In genomic region chr9:131276107-131276888, GRCh38 we compare ENCODE assay signal across 8 cellular contexts. TPM values are rescaled to one million over a fixed set of nuclear protein-coding genes. Genes with fewer than 3 reads are reported as not detected.
A peak's percentile ranks its signal among the peaks of the same experiment; 100 is the strongest.
DNase-seq lines count a peak whose midpoint lies in the region; ATAC-seq and TF ChIP-seq lines count a peak whose summit lies in the region.

Gene FAM78A, minus strand, starts transcription at chr9:131276510. Its CDS starts 331 bp downstream, at chr9:131276179.

- H3K9me3 Mint-ChIP-seq in GM23338, result no peaks in the 10 kb centered on the region

- peak within 1 kb of the TSS; percentile 63 for H3K4me3 Mint-ChIP-seq in GM23338

- H3K4me3 ChIP-seq in GM23338 (peak within 1 kb of the TSS; percentile 73), breast epithelium (peak within 1 kb of the TSS; percentile 71 to 90 (median 73)), stomach smooth muscle (ENCODE audit: low read length in 2 of 2) (peak within 1 kb of the TSS; percentile 12 to 64)

- peaks cover 32% of the 10 kb centered on the region for H3K4me1 Mint-ChIP-seq in GM23338

- intact Hi-C loops in breast epithelium (cut with DNase I; ENCODE audit: low total_unique reads), result no loop called here

- H3K9me3 ChIP-seq in breast epithelium (no peaks in the 10 kb centered on the region), stomach smooth muscle (ENCODE audit: control insufficient read depth in 2 of 2, low read length in 2 of 2) (no peaks in the 10 kb centered on the region)

- peak within 1 kb of the TSS; percentile 85 for H3K4me2 ChIP-seq in GM23338

- H3K9me2 ChIP-seq in GM23338 (ENCODE audit: insufficient read depth), result no peaks in the 10 kb centered on the region

- no peak for TF ChIP-seq POLR2A in breast epithelium (IDR thresholded peaks at IDR 0.05)

- no peaks in the 10 kb centered on the region for H4K20me1 ChIP-seq in GM23338 (replicated peaks; ENCODE audit: insufficient read depth)

- H3K27me3 ChIP-seq in GM23338 (ENCODE audit: insufficient read depth) (peaks cover 22% of the 10 kb centered on the region), breast epithelium (peaks cover 0 to 4% of the 10 kb centered on the region in 2 donors), stomach smooth muscle (ENCODE audit: control insufficient read depth in 1 of 2, insufficient read depth in 2 of 2, low read length in 2 of 2) (peaks cover 29 to 31% of the 10 kb centered on the region in 2 donors), foreskin keratinocyte (peaks cover 52% of the 10 kb centered on the region)

- peaks cover 18% of the 10 kb centered on the region; the same call in 1 of the 2 replicates for H3F3A ChIP-seq in GM23338 (replicated peaks; ENCODE audit: low read depth)

- TF ChIP-seq CTCF in GM23338 (conservative IDR thresholded peaks at IDR 0.05; ENCODE audit: low read depth in 2 of 2), result no peak
- TF ChIP-seq CTCF in breast epithelium (IDR thresholded peaks at IDR 0.05), result no peak
- TF ChIP-seq CTCF in foreskin keratinocyte (conservative IDR thresholded peaks at IDR 0.05), result no peak

- DNase-seq in GM23338 (ENCODE audit: low spot score) (peak; percentile 69), RPMI8226 (peak; percentile 79), breast epithelium (ENCODE audit: low spot score in 2 of 2) (no peak), left kidney (ENCODE audit: low read depth, low spot score) (peak; percentile 62), NCI-H2171 (lab: John Stamatoyannopoulos, UW) (no peak), foreskin keratinocyte (no peak)

- ATAC-seq in GM23338, result peak; percentile 4; the same call in 2 of the 3 replicates
- no peak for ATAC-seq in HG03095 (IDR thresholded peaks at IDR 0.05; ENCODE audit: unreplicated experiment)
- no peak for ATAC-seq in foreskin keratinocyte

- no peak within 1 kb of the TSS for H3K27ac Mint-ChIP-seq in GM23338

- H3K36me3 ChIP-seq in GM23338 (ENCODE audit: insufficient read depth) (no peaks in the 10 kb centered on the region), breast epithelium (no peaks in the 10 kb centered on the region), stomach smooth muscle (ENCODE audit: control insufficient read depth in 2 of 2, insufficient read depth in 2 of 2, low read length in 2 of 2) (no peaks in the 10 kb centered on the region)

- H2AFZ ChIP-seq in GM23338, result peak within 1 kb of the TSS; percentile 63; the same call in 1 of the 2 replicates

- H3K9ac ChIP-seq in stomach smooth muscle (ENCODE audit: low read length in 2 of 2), result no peak within 1 kb of the TSS

- no peak within 1 kb of the TSS for H3K27ac ChIP-seq in GM23338 (ENCODE audit: low read depth)
- H3K27ac ChIP-seq in breast epithelium, result peak within 1 kb of the TSS; percentile 48 to 75
- H3K27ac ChIP-seq in stomach smooth muscle (ENCODE audit: low read length), result no peak within 1 kb of the TSS
- no peak within 1 kb of the TSS for H3K27ac ChIP-seq in foreskin keratinocyte

- no peaks in the 10 kb centered on the region for H3K79me2 ChIP-seq in GM23338 (replicated peaks; ENCODE audit: insufficient read depth)

- H3K27me3 Mint-ChIP-seq in GM23338 (ENCODE audit: insufficient read depth, low read depth, poor library complexity), result peaks cover 33% of the 10 kb centered on the region

- H3K4me1 ChIP-seq in GM23338 (ENCODE audit: insufficient read depth) (peaks cover 7% of the 10 kb centered on the region; the same call in 1 of the 2 replicates), breast epithelium (no peaks in the 10 kb centered on the region), stomach smooth muscle (ENCODE audit: control insufficient read depth, insufficient read depth, low read length) (peaks cover 12% of the 10 kb centered on the region), foreskin keratinocyte (no peaks in the 10 kb centered on the region)

- no peaks in the 10 kb centered on the region for H3K36me3 Mint-ChIP-seq in GM23338 (ENCODE audit: low read depth)

TF ChIP-seq in GM23338, 12 proteins besides CTCF, POLR2A, EP300 and RAD21:
- no peak for TF ChIP-seq ETS1 (IDR thresholded peaks at IDR 0.05)
- peak; percentile 45 for TF ChIP-seq EZH2 (IDR thresholded peaks at IDR 0.05; ENCODE audit: low read depth, unreplicated experiment)
- no peak for TF ChIP-seq ZNF114 (CRISPR knock-in tag; IDR thresholded peaks at IDR 0.05)
- no peak for TF ChIP-seq REST (IDR thresholded peaks at IDR 0.05; ENCODE audit: unreplicated experiment)
- TF ChIP-seq CREB1 (CRISPR knock-in tag; IDR thresholded peaks at IDR 0.05; ENCODE audit: low read depth), result no peak

RNA-seq across cellular contexts. Expression of gene FAM78A, which starts in this region (rescaled TPM):
- total RNA-seq in GM23338 (2014; rRNA removed; shearing (Covaris generic)), result 2.1 and 2.2 TPM in 2 replicates
- 0.57 and 0.75 TPM in 2 replicates for polyA plus RNA-seq in GM23338 (2016; fragmentation: Nextera tagmentation; extraction: Ambion mirVana)
- total RNA-seq in breast epithelium, result 1 to 10 TPM; 1.6 to 3.7 (median 2.5) TPM
- total RNA-seq in foreskin keratinocyte, result 0.27 and 0.32 TPM in 2 replicates
- polyA plus RNA-seq in foreskin keratinocyte, result 0.22 and 0.44 TPM in 2 replicates

Comparison
In these comparisons a context has a peak if more than half of its experiments do, and no peak if none do; other contexts are left out.
1. DNase-seq: peak in GM23338 (single experiment), RPMI8226 (single experiment) and left kidney (single experiment); none in breast epithelium (0 of 2), NCI-H2171 (single experiment) and foreskin keratinocyte (0 of 2).
2. H3K27ac ChIP-seq: peak in breast epithelium (2 of 2); none in GM23338 (single experiment), stomach smooth muscle (single experiment) and foreskin keratinocyte (single experiment).
3. Peak in every context shown above with its lines, with median percentiles within 50 percentile points of each other: H3K4me3 ChIP-seq.